Comparison of ENCODE assay signal across 9 cellular contexts in genomic region chr1:225454733-225455132, GRCh38. TPM values are rescaled to one million over a fixed set of nuclear protein-coding genes. Genes with fewer than 3 reads are reported as not detected.
A peak's percentile ranks its signal among the peaks of the same experiment; 100 is the strongest.
DNase-seq lines count a peak whose midpoint lies in the region; ATAC-seq and TF ChIP-seq lines count a peak whose summit lies in the region.
"Had no signal": no experiment of that assay in that cellular context is flagged by ENCODE, and none has a peak within 500 bp of the region (broad histone marks: within the 10 kb centered on the region; RNA-seq: fewer than 3 reads in every experiment).

No MANE protein-coding gene starts in this region.

- intact Hi-C loops in activated CD4-positive, alpha-beta T cell treated with anti-CD3 and anti-CD28 coated beads for 36 hours (cut with DNase I, micrococcal nuclease) = loop anchor here (1.0 kb wide), 2 partner anchors 9 to 13 kb away; no protein-coding TSS in a partner anchor
- intact Hi-C loops in CD4-positive, alpha-beta memory T cell (cut with micrococcal nuclease) = no loop called here

- POLR2A ChIA-PET in activated CD4-positive, alpha-beta T cell treated with anti-CD3 and anti-CD28 coated beads for 36 hours (lab: Charles Lee) = interaction anchor here (0.6 to 1.3 kb wide), 6 partner anchors 10 to 545 kb away, joined by 4 to 7 read pairs (median 4); partner anchors contain the start of genes SDE2 and SRP9
- POLR2A ChIA-PET in CD4-positive, alpha-beta memory T cell (lab: Charles Lee; ENCODE audit: partially characterized antibody) = interaction anchor here (0.7 to 3.3 kb wide), 4 partner anchors 10 to 545 kb away, joined by 3 to 11 read pairs (median 8); partner anchors contain the start of genes LBR and SDE2

- no peaks in the 10 kb centered on the region for H3K36me3 ChIP-seq in smooth muscle cell (ENCODE audit: low read depth)
- H3K36me3 ChIP-seq in CD4-positive, alpha-beta memory T cell (ENCODE audit: insufficient read depth, low read length) = no peaks in the 10 kb centered on the region
- H3K36me3 ChIP-seq: heart right ventricle had no signal

- no peaks in the 10 kb centered on the region for H3K9me3 ChIP-seq in smooth muscle cell (replicated peaks; ENCODE audit: low read depth)
- no peaks in the 10 kb centered on the region for H3K9me3 ChIP-seq in CD4-positive, alpha-beta memory T cell (ENCODE audit: control insufficient read depth in 1 of 2, low read length in 2 of 2)
- H3K9me3 ChIP-seq: heart right ventricle had no signal

- H3F3A ChIP-seq in smooth muscle cell (ENCODE audit: low read depth) = peaks cover 18% of the 10 kb centered on the region

- H3K4me1 ChIP-seq in smooth muscle cell (ENCODE audit: low read depth) = peaks cover 6% of the 10 kb centered on the region
- H3K4me1 ChIP-seq in CD4-positive, alpha-beta memory T cell (ENCODE audit: insufficient read depth, low read length) = peaks cover 6% of the 10 kb centered on the region

- H4K20me1 ChIP-seq in smooth muscle cell (ENCODE audit: low read depth) = no peaks in the 10 kb centered on the region

- WGBS in smooth muscle cell (ENCODE audit: low lambda C conversion rate) = under 1% methylated on average over 5 of the region's 5 CpGs

- no peaks in the 10 kb centered on the region for H3K9me3 Mint-ChIP-seq in activated CD4-positive, alpha-beta T cell treated with anti-CD3 and anti-CD28 coated beads for 36 hours (ENCODE audit: low read depth)
- no peaks in the 10 kb centered on the region for H3K9me3 Mint-ChIP-seq in CD4-positive, alpha-beta memory T cell

- H3K36me3 Mint-ChIP-seq in activated CD4-positive, alpha-beta T cell treated with anti-CD3 and anti-CD28 coated beads for 36 hours (ENCODE audit: low read depth) = no peaks in the 10 kb centered on the region
- H3K36me3 Mint-ChIP-seq in CD4-positive, alpha-beta memory T cell = no peaks in the 10 kb centered on the region

- H3K4me2 ChIP-seq in smooth muscle cell = peak overlapping the region; percentile 54

- H3K27me3 ChIP-seq in smooth muscle cell (ENCODE audit: low read depth) = no peaks in the 10 kb centered on the region
- no peaks in the 10 kb centered on the region for H3K27me3 ChIP-seq in CD4-positive, alpha-beta memory T cell (ENCODE audit: insufficient read depth, low read length)
- H3K27me3 ChIP-seq: heart right ventricle had no signal

- H3K9ac ChIP-seq in smooth muscle cell (ENCODE audit: low read depth) = peak overlapping the region; percentile 45

- H3K27ac Mint-ChIP-seq in activated CD4-positive, alpha-beta T cell treated with anti-CD3 and anti-CD28 coated beads for 36 hours = peak overlapping the region; percentile 79
- H3K27ac Mint-ChIP-seq in CD4-positive, alpha-beta memory T cell = peak overlapping the region in 2 of 7 donors; percentile 79 to 86

- no peak overlapping the region for H2AFZ ChIP-seq in smooth muscle cell (ENCODE audit: low read depth)

- TF ChIP-seq CTCF in C4-2B (conservative IDR thresholded peaks at IDR 0.05) (no peak), epithelial cell of esophagus (IDR thresholded peaks at IDR 0.05; ENCODE audit: insufficient read depth, low read depth, low read length, missing control alignments) (no peak), smooth muscle cell (IDR thresholded peaks at IDR 0.05; ENCODE audit: borderline replicate concordance, insufficient read depth, poor library complexity, severe bottlenecking) (no peak)

- H3K4me1 Mint-ChIP-seq in activated CD4-positive, alpha-beta T cell treated with anti-CD3 and anti-CD28 coated beads for 36 hours = peaks cover 42% of the 10 kb centered on the region
- H3K4me1 Mint-ChIP-seq in CD4-positive, alpha-beta memory T cell = peaks cover 2 to 23% (median 19%) of the 10 kb centered on the region in 4 donors

- ATAC-seq in HG02885 (IDR thresholded peaks at IDR 0.05; ENCODE audit: poor library complexity, unreplicated experiment) = peak; percentile 73
- ATAC-seq in activated CD4-positive, alpha-beta T cell treated with anti-CD3 and anti-CD28 coated beads for 36 hours = peak; percentile 98
- no peak for ATAC-seq in GM19467 (IDR thresholded peaks at IDR 0.05; ENCODE audit: unreplicated experiment)
- ATAC-seq in HG03196 (IDR thresholded peaks at IDR 0.05; ENCODE audit: unreplicated experiment) = no peak

- H3K27ac ChIP-seq in C4-2B (peak overlapping the region; percentile 45), smooth muscle cell (ENCODE audit: low read depth) (peak overlapping the region; percentile 80)
- H3K27ac ChIP-seq in CD4-positive, alpha-beta memory T cell (ENCODE audit: low read depth, low read length) = no peak overlapping the region

- H3K79me2 ChIP-seq in smooth muscle cell (ENCODE audit: low read depth) = no peaks in the 10 kb centered on the region

- H3K4me3 ChIP-seq in epithelial cell of esophagus (ENCODE audit: low read length) (no peak overlapping the region), smooth muscle cell (no peak overlapping the region)
- H3K4me3 ChIP-seq in CD4-positive, alpha-beta memory T cell (ENCODE audit: low read length in 2 of 2) = no peak overlapping the region
- H3K4me3 ChIP-seq: heart right ventricle had no signal

- no peaks in the 10 kb centered on the region for H3K27me3 Mint-ChIP-seq in activated CD4-positive, alpha-beta T cell treated with anti-CD3 and anti-CD28 coated beads for 36 hours
- no peaks in the 10 kb centered on the region for H3K27me3 Mint-ChIP-seq in CD4-positive, alpha-beta memory T cell

- CTCF ChIA-PET in activated CD4-positive, alpha-beta T cell treated with anti-CD3 and anti-CD28 coated beads for 36 hours (lab: Charles Lee) = interaction anchor here (0.6 to 2.4 kb wide), 7 partner anchors 9 to 1029 kb away, joined by 3 to 29 read pairs (median 4); no protein-coding TSS in a partner anchor
- CTCF ChIA-PET in CD4-positive, alpha-beta memory T cell (lab: Charles Lee; ENCODE audit: partially characterized antibody) = interaction anchor here (0.9 to 1.4 kb wide), 5 partner anchors 10 to 29 kb away, joined by 3 to 4 read pairs (median 3); no protein-coding TSS in a partner anchor

- peak; percentile 91 for DNase-seq in activated CD4-positive, alpha-beta T cell treated with anti-CD3 and anti-CD28 coated beads for 36 hours
- peak; percentile 96 for DNase-seq in epithelial cell of esophagus (ENCODE audit: low read depth)
- DNase-seq in smooth muscle cell (lab: John Stamatoyannopoulos, UW; ENCODE audit: unreplicated experiment) = no peak
- DNase-seq in CD4-positive, alpha-beta memory T cell = no peak
- DNase-seq: heart right ventricle had no signal

- peak overlapping the region; percentile 44 for H3K4me3 Mint-ChIP-seq in activated CD4-positive, alpha-beta T cell treated with anti-CD3 and anti-CD28 coated beads for 36 hours
- H3K4me3 Mint-ChIP-seq in CD4-positive, alpha-beta memory T cell = no peak overlapping the region

RNA-seq across cellular contexts. Expression of gene LBR, which starts 26.9 kb away (rescaled TPM):
- 100 to 1,000 TPM; 136 to 194 TPM for total RNA-seq in activated CD4-positive, alpha-beta T cell treated with anti-CD3 and anti-CD28 coated beads for 36 hours
- 33.4 and 43.6 TPM in 2 replicates for total RNA-seq in smooth muscle cell
- polyA plus RNA-seq in smooth muscle cell = 16.6 and 24.8 TPM in 2 replicates
- 100 to 1,000 TPM; 138 to 150 TPM for total RNA-seq in CD4-positive, alpha-beta memory T cell
- polyA plus RNA-seq in CD4-positive, alpha-beta memory T cell = 100 to 1,000 TPM; 106 to 121 TPM

Comparison
In these comparisons a context has a peak if more than half of its experiments do, and no peak if none do; other contexts are left out.
1. ATAC-seq: peak in HG02885 (single experiment) and activated CD4-positive, alpha-beta T cell treated with anti-CD3 and anti-CD28 coated beads for 36 hours (single experiment); none in GM19467 (single experiment) and HG03196 (single experiment).
2. DNase-seq: peak in activated CD4-positive, alpha-beta T cell treated with anti-CD3 and anti-CD28 coated beads for 36 hours (single experiment) and epithelial cell of esophagus (single experiment); none in smooth muscle cell (single experiment) and CD4-positive, alpha-beta memory T cell (0 of 5).